Comparison of ENCODE assay signal across 21 cellular contexts in genomic region chr10:28714401-28715053, GRCh38.
"Had no signal": no experiment of that assay in that cellular context is flagged by ENCODE, and none has a peak within 500 bp of the region (broad histone marks: within the 10 kb centered on the region; RNA-seq: fewer than 3 reads in every experiment).

No MANE protein-coding gene starts in this region.

- FAIRE-seq: islet of Langerhans had no signal

- H3K9me3 Mint-ChIP-seq: activated CD4-positive, alpha-beta T cell treated with anti-CD3 and anti-CD28 coated beads, Interleukin-2, amount 10 ng/mL, durations not matched to agents 24 days and 14 days; activated CD8-positive, alpha-beta T cell treated with anti-CD3 and anti-CD28 coated beads for 36 hours; activated T-helper 2 cell treated with anti-CD3 and anti-CD28 coated beads, Interferon-gamma antibody, Interleukin-2, Interleukin-4, amounts not matched to agents 10 μg/mL and 5 μg/mL and 100 μg/mL, durations not matched to agents 14 hours and 24 hours and 36 hours; dendritic cell treated with granulocyte-macrophage colony-stimulating factor and Interleukin-4, amounts not matched to agents 40 ng/mL and 50 ng/mL, for 4 days; neural crest cell had no signal

- H3K36me3 ChIP-seq: prostate gland, upper lobe of right lung had no signal

- H3K27ac ChIP-seq: prostate gland, testis, upper lobe of right lung had no signal

- H3K4me1 ChIP-seq: prostate gland had no signal

- H3K36me3 Mint-ChIP-seq: activated naive CD8-positive, alpha-beta T cell treated with anti-CD3 and anti-CD28 coated beads, Interleukin-2, amount 10 ng/mL, durations not matched to agents 7 days and 5 days; stimulated activated memory B cell treated with anti-CD40 and anti-IgM and Interleukin-4, amounts not matched to agents 10 μg/mL and 1 μg/mL and 100 μg/mL, for 72 hours; T-cell had no signal

- H3K4me3 Mint-ChIP-seq: activated CD4-positive, alpha-beta T cell treated with anti-CD3 and anti-CD28 coated beads, Interleukin-2, amount 10 ng/mL, durations not matched to agents 24 days and 14 days; activated CD8-positive, alpha-beta T cell treated with anti-CD3 and anti-CD28 coated beads for 36 hours; activated naive CD8-positive, alpha-beta T cell treated with anti-CD3 and anti-CD28 coated beads, Interleukin-2, amount 10 ng/mL, durations not matched to agents 7 days and 5 days; dendritic cell treated with granulocyte-macrophage colony-stimulating factor and Interleukin-4, amounts not matched to agents 40 ng/mL and 50 ng/mL, for 4 days; neural crest cell; stimulated activated memory B cell treated with anti-CD40 and anti-IgM and Interleukin-4, amounts not matched to agents 10 μg/mL and 1 μg/mL and 100 μg/mL, for 72 hours; T-cell had no signal

- H3K27me3 ChIP-seq: testis, upper lobe of right lung had no signal

- H3K4me3 ChIP-seq: prostate gland, testis, upper lobe of right lung had no signal

- H3K9me3 ChIP-seq: prostate gland, testis, upper lobe of right lung had no signal

- ATAC-seq: activated CD8-positive, alpha-beta T cell treated with anti-CD3 and anti-CD28 coated beads for 36 hours; esophagus mucosa; left colon; sciatic nerve; stimulated activated memory B cell treated with anti-CD40 and anti-IgM and Interleukin-4, amounts not matched to agents 10 μg/mL and 1 μg/mL and 100 μg/mL, for 72 hours; T-cell; upper lobe of right lung had no signal

- H3K27ac Mint-ChIP-seq: activated CD4-positive, alpha-beta T cell treated with anti-CD3 and anti-CD28 coated beads, Interleukin-2, amount 10 ng/mL, durations not matched to agents 24 days and 14 days; activated CD8-positive, alpha-beta T cell treated with anti-CD3 and anti-CD28 coated beads for 36 hours; activated naive CD8-positive, alpha-beta T cell treated with anti-CD3 and anti-CD28 coated beads, Interleukin-2, amount 10 ng/mL, durations not matched to agents 7 days and 5 days; activated T-helper 2 cell treated with anti-CD3 and anti-CD28 coated beads, Interferon-gamma antibody, Interleukin-2, Interleukin-4, amounts not matched to agents 10 μg/mL and 5 μg/mL and 100 μg/mL, durations not matched to agents 14 hours and 24 hours and 36 hours; dendritic cell treated with granulocyte-macrophage colony-stimulating factor and Interleukin-4, amounts not matched to agents 40 ng/mL and 50 ng/mL, for 4 days; stimulated activated memory B cell treated with anti-CD40 and anti-IgM and Interleukin-4, amounts not matched to agents 10 μg/mL and 1 μg/mL and 100 μg/mL, for 72 hours; T-cell had no signal

- DNase-seq: activated CD4-positive, alpha-beta T cell treated with anti-CD3 and anti-CD28 coated beads, Interleukin-2, amount 10 ng/mL, durations not matched to agents 24 days and 14 days; activated CD4-positive, CD25-positive, alpha-beta regulatory T cell; activated CD8-positive, alpha-beta T cell treated with anti-CD3 and anti-CD28 coated beads for 36 hours; activated naive CD4-positive, alpha-beta T cell treated with Interleukin-2 at 50 U/mL for 16 hours; activated naive CD8-positive, alpha-beta T cell treated with anti-CD3 and anti-CD28 coated beads, Interleukin-2, amount 10 ng/mL, durations not matched to agents 7 days and 5 days; activated T-cell treated with anti-CD3 and anti-CD28 coated beads, Interleukin-2, amount 50 U/mL, for 1 hour; cerebellar nuclear complex; effector CD8-positive, alpha-beta T cell; left colon; stimulated activated CD4-positive, alpha-beta T cell treated with anti-CD3 and anti-CD28 coated beads, Interleukin-4, amount 100 ng/mL, for 4 hours; T-cell; testis; upper lobe of right lung had no signal

- H3K4me1 Mint-ChIP-seq: activated CD4-positive, alpha-beta T cell treated with anti-CD3 and anti-CD28 coated beads, Interleukin-2, amount 10 ng/mL, durations not matched to agents 24 days and 14 days; activated naive CD8-positive, alpha-beta T cell treated with anti-CD3 and anti-CD28 coated beads, Interleukin-2, amount 10 ng/mL, durations not matched to agents 7 days and 5 days; stimulated activated memory B cell treated with anti-CD40 and anti-IgM and Interleukin-4, amounts not matched to agents 10 μg/mL and 1 μg/mL and 100 μg/mL, for 72 hours; T-cell had no signal
